In the genomic region with DNA sequence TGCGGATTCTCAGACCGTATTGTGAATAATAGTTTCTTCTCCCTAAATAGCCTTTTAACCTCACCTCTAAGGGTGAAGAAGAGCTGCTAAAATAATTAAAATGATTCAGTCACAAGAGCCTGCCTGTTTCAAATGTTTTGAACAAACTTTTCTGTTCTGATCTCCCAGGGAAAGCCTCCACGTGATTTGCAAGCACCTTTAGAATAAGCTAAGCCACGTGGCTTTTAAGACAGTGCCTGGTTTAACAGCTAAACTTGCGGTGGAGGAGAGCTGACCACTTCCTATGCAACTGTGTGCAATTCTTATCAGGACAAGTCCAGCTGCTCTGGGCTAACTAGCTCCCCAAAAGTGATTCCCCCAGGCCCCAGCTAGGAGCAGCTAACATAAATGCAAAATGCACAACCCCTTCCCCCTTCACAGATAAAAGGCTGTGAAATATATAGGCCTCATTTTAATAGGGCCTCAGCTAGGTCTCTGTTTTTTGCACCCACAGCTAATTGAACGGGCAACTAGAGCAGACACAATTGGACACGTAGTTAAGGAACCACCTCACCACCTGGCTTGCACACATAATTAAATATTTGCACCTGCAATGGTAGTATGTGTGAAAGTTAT, we compare ENCODE assay signal across 1 cellular context.
TF ChIP-seq lines count a peak whose summit lies in the region.

No MANE protein-coding gene starts in this region.

TF ChIP-seq in K562, 482 proteins besides CTCF, POLR2A, EP300 and RAD21 (continued from another document and continues in another):
- TF ChIP-seq, protein P1, sequence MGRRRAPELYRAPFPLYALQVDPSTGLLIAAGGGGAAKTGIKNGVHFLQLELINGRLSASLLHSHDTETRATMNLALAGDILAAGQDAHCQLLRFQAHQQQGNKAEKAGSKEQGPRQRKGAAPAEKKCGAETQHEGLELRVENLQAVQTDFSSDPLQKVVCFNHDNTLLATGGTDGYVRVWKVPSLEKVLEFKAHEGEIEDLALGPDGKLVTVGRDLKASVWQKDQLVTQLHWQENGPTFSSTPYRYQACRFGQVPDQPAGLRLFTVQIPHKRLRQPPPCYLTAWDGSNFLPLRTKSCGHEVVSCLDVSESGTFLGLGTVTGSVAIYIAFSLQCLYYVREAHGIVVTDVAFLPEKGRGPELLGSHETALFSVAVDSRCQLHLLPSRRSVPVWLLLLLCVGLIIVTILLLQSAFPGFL (CRISPR knock-in tag; IDR thresholded peaks at IDR 0.05) = no peak
- TF ChIP-seq ZNF639 (CRISPR knock-in tag; conservative IDR thresholded peaks at IDR 0.05 in 1 of 2, IDR thresholded peaks at IDR 0.05 in 1 of 2) = peak in 1 of 2 experiments; percentile 77; a peak in 2 of 4 replicates
- no peak for TF ChIP-seq GABPB2 (CRISPR knock-in tag; conservative IDR thresholded peaks at IDR 0.05)
- peak; percentile 71; the same call in 1 of the 2 replicates for TF ChIP-seq ZNF583 (CRISPR knock-in tag; IDR thresholded peaks at IDR 0.05)
- TF ChIP-seq ATF4 (CRISPR knock-in tag; IDR thresholded peaks at IDR 0.05) = peak; percentile 91
- TF ChIP-seq YBX1 (IDR thresholded peaks at IDR 0.05) = no peak
- TF ChIP-seq, protein P2, sequence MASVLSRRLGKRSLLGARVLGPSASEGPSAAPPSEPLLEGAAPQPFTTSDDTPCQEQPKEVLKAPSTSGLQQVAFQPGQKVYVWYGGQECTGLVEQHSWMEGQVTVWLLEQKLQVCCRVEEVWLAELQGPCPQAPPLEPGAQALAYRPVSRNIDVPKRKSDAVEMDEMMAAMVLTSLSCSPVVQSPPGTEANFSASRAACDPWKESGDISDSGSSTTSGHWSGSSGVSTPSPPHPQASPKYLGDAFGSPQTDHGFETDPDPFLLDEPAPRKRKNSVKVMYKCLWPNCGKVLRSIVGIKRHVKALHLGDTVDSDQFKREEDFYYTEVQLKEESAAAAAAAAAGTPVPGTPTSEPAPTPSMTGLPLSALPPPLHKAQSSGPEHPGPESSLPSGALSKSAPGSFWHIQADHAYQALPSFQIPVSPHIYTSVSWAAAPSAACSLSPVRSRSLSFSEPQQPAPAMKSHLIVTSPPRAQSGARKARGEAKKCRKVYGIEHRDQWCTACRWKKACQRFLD (CRISPR knock-in tag; IDR thresholded peaks at IDR 0.05) = peak; percentile 88
- TF ChIP-seq TRIM24 (IDR thresholded peaks at IDR 0.05) = peak; percentile 95 to 96
- peak; percentile 78 for TF ChIP-seq FOSL1 (tag; conservative IDR thresholded peaks at IDR 0.05)
- TF ChIP-seq ILK (tag; IDR thresholded peaks at IDR 0.05; ENCODE audit: borderline replicate concordance, low read depth) = no peak
- TF ChIP-seq, protein P3, sequence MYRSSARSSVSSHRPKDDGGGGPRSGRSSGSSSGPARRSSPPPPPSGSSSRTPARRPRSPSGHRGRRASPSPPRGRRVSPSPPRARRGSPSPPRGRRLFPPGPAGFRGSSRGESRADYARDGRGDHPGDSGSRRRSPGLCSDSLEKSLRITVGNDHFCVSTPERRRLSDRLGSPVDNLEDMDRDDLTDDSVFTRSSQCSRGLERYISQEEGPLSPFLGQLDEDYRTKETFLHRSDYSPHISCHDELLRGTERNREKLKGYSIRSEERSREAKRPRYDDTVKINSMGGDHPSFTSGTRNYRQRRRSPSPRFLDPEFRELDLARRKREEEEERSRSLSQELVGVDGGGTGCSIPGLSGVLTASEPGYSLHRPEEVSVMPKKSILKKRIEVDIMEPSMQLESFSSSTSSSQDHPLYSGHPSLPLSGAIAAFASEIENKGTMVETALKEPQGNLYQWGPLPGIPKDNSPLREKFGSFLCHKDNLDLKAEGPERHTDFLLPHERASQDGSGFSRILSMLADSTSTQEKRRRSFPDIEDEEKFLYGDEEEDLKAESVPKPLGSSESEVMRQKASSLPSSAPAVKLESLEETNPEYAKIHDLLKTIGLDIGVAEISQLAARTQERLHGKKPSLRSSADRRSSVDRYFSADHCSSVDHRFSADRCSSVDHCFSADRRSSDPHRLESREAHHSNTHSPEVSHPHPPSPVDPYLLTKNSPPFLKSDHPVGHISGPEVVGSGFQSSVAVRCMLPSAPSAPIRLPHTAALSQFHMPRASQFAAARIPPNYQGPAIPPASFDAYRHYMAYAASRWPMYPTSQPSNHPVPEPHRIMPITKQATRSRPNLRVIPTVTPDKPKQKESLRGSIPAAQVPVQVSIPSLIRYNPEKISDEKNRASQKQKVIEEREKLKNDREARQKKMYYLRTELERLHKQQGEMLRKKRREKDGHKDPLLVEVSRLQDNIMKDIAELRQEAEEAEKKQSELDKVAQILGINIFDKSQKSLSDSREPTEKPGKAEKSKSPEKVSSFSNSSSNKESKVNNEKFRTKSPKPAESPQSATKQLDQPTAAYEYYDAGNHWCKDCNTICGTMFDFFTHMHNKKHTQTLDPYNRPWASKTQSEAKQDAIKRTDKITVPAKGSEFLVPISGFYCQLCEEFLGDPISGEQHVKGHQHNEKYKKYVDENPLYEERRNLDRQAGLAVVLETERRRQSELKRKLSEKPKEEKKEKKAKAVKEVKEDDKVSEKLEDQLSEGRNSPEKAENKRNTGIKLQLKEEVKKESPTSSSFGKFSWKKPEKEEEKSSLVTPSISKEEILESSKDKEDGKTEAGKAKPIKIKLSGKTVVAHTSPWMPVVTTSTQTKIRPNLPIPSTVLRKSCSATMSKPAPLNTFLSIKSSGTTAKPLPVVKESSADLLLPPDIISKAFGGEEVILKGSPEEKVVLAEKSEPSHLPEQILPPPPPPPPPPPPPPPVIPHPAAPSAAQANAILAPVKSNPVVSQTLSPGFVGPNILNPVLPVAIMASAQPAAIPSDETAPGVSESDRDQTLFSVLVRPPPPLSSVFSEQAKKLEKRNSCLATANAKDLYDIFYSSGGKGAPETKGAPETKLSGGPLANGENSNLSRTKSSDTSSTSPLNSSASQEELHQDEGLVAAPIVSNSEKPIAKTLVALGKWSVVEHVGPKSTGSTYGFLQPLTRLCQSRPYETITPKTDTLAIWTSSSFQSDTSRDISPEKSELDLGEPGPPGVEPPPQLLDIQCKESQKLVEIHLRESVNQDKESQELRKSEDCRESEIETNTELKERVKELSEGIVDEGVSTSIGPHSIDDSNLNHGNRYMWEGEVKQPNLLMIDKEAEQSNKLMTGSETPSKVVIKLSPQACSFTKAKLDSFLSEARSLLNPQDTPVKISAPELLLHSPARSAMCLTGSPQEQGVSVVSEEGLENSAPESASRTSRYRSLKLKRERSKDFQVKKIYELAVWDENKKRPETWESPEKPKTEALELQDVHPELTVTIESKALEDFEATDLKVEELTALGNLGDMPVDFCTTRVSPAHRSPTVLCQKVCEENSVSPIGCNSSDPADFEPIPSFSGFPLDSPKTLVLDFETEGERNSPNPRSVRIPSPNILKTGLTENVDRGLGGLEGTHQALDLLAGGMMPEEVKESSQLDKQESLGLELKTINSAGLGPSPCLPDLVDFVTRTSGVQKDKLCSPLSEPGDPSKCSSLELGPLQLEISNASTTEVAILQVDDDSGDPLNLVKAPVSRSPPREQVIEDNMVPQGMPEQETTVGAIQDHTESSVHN (IDR thresholded peaks at IDR 0.05; ENCODE audit: borderline replicate concordance in 1 of 2, low read depth in 1 of 2) = peak in 1 of 2 experiments; percentile 74; a peak in 2 of 4 replicates
- TF ChIP-seq CSDE1 (IDR thresholded peaks at IDR 0.05) = no peak
- TF ChIP-seq CTBP1 (IDR thresholded peaks at IDR 0.05; ENCODE audit: borderline replicate concordance) = peak; percentile 70; the same call in 1 of the 2 replicates
- peak; percentile 92 for TF ChIP-seq NBN (IDR thresholded peaks at IDR 0.05; ENCODE audit: low read depth)
- TF ChIP-seq, protein P4, sequence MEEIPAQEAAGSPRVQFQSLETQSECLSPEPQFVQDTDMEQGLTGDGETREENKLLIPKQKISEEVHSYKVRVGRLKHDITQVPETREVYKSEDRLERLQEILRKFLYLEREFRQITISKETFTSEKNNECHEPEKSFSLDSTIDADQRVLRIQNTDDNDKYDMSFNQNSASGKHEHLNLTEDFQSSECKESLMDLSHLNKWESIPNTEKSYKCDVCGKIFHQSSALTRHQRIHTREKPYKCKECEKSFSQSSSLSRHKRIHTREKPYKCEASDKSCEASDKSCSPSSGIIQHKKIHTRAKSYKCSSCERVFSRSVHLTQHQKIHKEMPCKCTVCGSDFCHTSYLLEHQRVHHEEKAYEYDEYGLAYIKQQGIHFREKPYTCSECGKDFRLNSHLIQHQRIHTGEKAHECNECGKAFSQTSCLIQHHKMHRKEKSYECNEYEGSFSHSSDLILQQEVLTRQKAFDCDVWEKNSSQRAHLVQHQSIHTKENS (CRISPR knock-in tag; IDR thresholded peaks at IDR 0.05) = no peak
- peak; percentile 85 for TF ChIP-seq ZNF431 (CRISPR knock-in tag; IDR thresholded peaks at IDR 0.05)
- TF ChIP-seq, protein P5, sequence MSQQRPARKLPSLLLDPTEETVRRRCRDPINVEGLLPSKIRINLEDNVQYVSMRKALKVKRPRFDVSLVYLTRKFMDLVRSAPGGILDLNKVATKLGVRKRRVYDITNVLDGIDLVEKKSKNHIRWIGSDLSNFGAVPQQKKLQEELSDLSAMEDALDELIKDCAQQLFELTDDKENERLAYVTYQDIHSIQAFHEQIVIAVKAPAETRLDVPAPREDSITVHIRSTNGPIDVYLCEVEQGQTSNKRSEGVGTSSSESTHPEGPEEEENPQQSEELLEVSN (IDR thresholded peaks at IDR 0.05; ENCODE audit: borderline replicate concordance in 1 of 2, extremely low read depth in 1 of 2, insufficient read depth in 1 of 2, insufficient read length in 1 of 2, low read depth in 1 of 2, low read length in 1 of 2, poor library complexity in 1 of 2, severe bottlenecking in 1 of 2) = peak; percentile 85 to 93
- TF ChIP-seq ADNP (tag; IDR thresholded peaks at IDR 0.05) = peak; percentile 79
- peak in 1 of 2 experiments; percentile 41; a peak in 1 of 4 replicates for TF ChIP-seq BCLAF1 (IDR thresholded peaks at IDR 0.05; ENCODE audit: borderline replicate concordance in 1 of 2, control insufficient read depth in 1 of 2, low read depth in 2 of 2, low read length in 1 of 2)
- TF ChIP-seq NEUROD1 (IDR thresholded peaks at IDR 0.05; ENCODE audit: borderline replicate concordance, low read depth, low read length, partially characterized antibody) = peak; percentile 87
- TF ChIP-seq, protein P6, sequence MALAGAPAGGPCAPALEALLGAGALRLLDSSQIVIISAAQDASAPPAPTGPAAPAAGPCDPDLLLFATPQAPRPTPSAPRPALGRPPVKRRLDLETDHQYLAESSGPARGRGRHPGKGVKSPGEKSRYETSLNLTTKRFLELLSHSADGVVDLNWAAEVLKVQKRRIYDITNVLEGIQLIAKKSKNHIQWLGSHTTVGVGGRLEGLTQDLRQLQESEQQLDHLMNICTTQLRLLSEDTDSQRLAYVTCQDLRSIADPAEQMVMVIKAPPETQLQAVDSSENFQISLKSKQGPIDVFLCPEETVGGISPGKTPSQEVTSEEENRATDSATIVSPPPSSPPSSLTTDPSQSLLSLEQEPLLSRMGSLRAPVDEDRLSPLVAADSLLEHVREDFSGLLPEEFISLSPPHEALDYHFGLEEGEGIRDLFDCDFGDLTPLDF (CRISPR knock-in tag; IDR thresholded peaks at IDR 0.05) = no peak
- no peak for TF ChIP-seq ZNF324 (CRISPR knock-in tag; IDR thresholded peaks at IDR 0.05)
- peak; percentile 81 for TF ChIP-seq ZFX (CRISPR knock-in tag; IDR thresholded peaks at IDR 0.05)
- peak; percentile 66; the same call in 1 of the 2 replicates for TF ChIP-seq KLF6 (CRISPR knock-in tag; IDR thresholded peaks at IDR 0.05; ENCODE audit: borderline replicate concordance)
- TF ChIP-seq KLF16 (IDR thresholded peaks at IDR 0.05) = peak; percentile 90
- TF ChIP-seq TEAD1 (CRISPR knock-in tag; IDR thresholded peaks at IDR 0.05) = peak; percentile 18 to 56; a peak in 1 of 4 replicates
- peak; percentile 77; the same call in 1 of the 2 replicates for TF ChIP-seq MEF2D (tag; conservative IDR thresholded peaks at IDR 0.05; ENCODE audit: low read depth)
- 0 out of 2 replicates have a peak, but pooled peaks have one; percentile 26 for TF ChIP-seq FOXJ2 (tag; IDR thresholded peaks at IDR 0.05)
- peak; percentile 99 for TF ChIP-seq MYC (IDR thresholded peaks at IDR 0.05; ENCODE audit: low read depth, low read length)
- peak; percentile 85 for TF ChIP-seq MYC (CRISPR knock-in tag; IDR thresholded peaks at IDR 0.05; ENCODE audit: borderline replicate concordance, low read depth)
- TF ChIP-seq HDAC2 (IDR thresholded peaks at IDR 0.05) = peak; percentile 83
- TF ChIP-seq, protein P7, sequence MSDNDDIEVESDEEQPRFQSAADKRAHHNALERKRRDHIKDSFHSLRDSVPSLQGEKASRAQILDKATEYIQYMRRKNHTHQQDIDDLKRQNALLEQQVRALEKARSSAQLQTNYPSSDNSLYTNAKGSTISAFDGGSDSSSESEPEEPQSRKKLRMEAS (CRISPR knock-in tag; IDR thresholded peaks at IDR 0.05) = peak; percentile 99
- TF ChIP-seq MTA2 (IDR thresholded peaks at IDR 0.05; ENCODE audit: low read depth) = peak; percentile 84
